In the genomic region with DNA sequence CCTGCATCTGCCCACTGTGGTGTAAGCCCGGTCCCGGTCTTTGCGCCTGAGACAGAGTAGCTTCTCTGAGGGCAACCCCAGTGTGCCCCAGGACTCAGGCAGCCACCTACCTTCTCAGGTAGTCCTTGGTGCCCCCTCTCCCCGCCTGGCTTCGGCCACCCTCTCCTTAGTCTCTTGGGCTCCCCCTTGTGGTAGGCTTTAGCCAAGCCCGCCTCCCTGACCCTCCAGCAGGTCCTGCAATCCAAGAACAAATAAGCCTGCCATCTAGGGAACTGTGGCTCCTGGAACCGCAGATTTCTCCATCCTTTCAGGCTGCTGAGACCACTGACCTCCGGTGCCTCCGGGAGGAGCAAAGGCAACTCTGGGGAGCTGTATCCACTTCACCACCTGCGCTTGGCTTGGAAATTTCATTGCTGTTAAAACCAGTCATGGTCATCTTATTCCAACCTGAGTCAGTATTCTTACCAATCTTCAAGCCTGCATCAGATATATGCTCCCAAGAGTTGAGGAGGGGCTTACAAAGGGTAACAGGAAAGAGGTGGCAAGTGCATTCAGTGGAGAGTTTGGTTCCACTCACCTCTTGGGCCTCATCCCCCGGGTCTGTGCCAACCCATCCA, we compare ENCODE assay signal across 8 cellular contexts. TPM values are rescaled to one million over a fixed set of nuclear protein-coding genes. Genes with fewer than 3 reads are reported as not detected.
A peak's percentile ranks its signal among the peaks of the same experiment; 100 is the strongest.
DNase-seq lines count a peak whose midpoint lies in the region; ATAC-seq and TF ChIP-seq lines count a peak whose summit lies in the region.

No MANE protein-coding gene starts in this region.

- H3K9me3 ChIP-seq in colonic mucosa: no peaks in the 10 kb centered on the region
- peaks cover 0 to 4% of the 10 kb centered on the region in 2 donors for H3K9me3 ChIP-seq in left lung

- H3K4me1 ChIP-seq in colonic mucosa (no peaks in the 10 kb centered on the region), left lung (no peaks in the 10 kb centered on the region)

- peak; percentile 66 for ATAC-seq in HG02763 (IDR thresholded peaks at IDR 0.05; ENCODE audit: unreplicated experiment)
- ATAC-seq in left lung: peak; percentile 97

- no peak overlapping the region for H3K9ac ChIP-seq in colonic mucosa (ENCODE audit: low read depth in 2 of 2, low read length in 2 of 2)

- H3K27me3 ChIP-seq in colonic mucosa (no peaks in the 10 kb centered on the region), left lung (no peaks in the 10 kb centered on the region)

- H3K27ac ChIP-seq in 22Rv1: no peak overlapping the region
- H3K27ac ChIP-seq in colonic mucosa: no peak overlapping the region
- no peak overlapping the region for H3K27ac ChIP-seq in left lung

- H3K36me3 ChIP-seq in colonic mucosa (no peaks in the 10 kb centered on the region), left lung (no peaks in the 10 kb centered on the region)

- TF ChIP-seq CTCF in 22Rv1 (IDR thresholded peaks at IDR 0.05) (peak; percentile 94), GM12874 (IDR thresholded peaks at IDR 0.05; ENCODE audit: insufficient read depth, low read depth, low read length) (peak; percentile 88), colonic mucosa (IDR thresholded peaks at IDR 0.05) (peak; percentile 73), left lung (IDR thresholded peaks at IDR 0.05) (peak; percentile 80 to 83)

- no peak overlapping the region for H3K4me3 ChIP-seq in colonic mucosa
- H3K4me3 ChIP-seq in left lung: no peak overlapping the region

- intact Hi-C loops in colonic mucosa (cut with DNase I) (loop anchor here (2.0 to 10.0 kb wide), 2 partner anchors 93 to 849 kb away; no protein-coding TSS in a partner anchor), left lung (cut with DNase I) (no loop called here)

- DNase-seq in NCI-H1105 (lab: John Stamatoyannopoulos, UW): peak; percentile 65
- peak; percentile 25 for DNase-seq in T1000 (lab: John Stamatoyannopoulos, UW)
- peak; percentile 75 for DNase-seq in colonic mucosa
- peak; percentile 63 to 83 for DNase-seq in left lung
- DNase-seq in stimulated activated CD8-positive, alpha-beta memory T cell treated with anti-CD3 and anti-CD28 coated beads, Interleukin-7, amount 100 ng/mL, for 24 hours (ENCODE audit: low read depth): peak; percentile 8

RNA-seq across cellular contexts. Expression of a gene that starts 52.8 kb away (rescaled TPM):
- 1 to 10 TPM in 1 of 2 donors, under 1 TPM in 1; 0.48 to 1.2 TPM for total RNA-seq in colonic mucosa
- total RNA-seq in left lung: 1 to 10 TPM; 3.4 to 7.1 TPM

Comparison
In these comparisons a context has a peak if more than half of its experiments do, and no peak if none do; other contexts are left out.
1. DNase-seq: peak in every context shown above with its lines; median percentile 75 in colonic mucosa; 73 in left lung; 65 in NCI-H1105; 25 in T1000; 8 in stimulated activated CD8-positive, alpha-beta memory T cell treated with anti-CD3 and anti-CD28 coated beads, Interleukin-7, amount 100 ng/mL, for 24 hours.